ENCODE assay signal across 34 cellular contexts in the genomic region with DNA sequence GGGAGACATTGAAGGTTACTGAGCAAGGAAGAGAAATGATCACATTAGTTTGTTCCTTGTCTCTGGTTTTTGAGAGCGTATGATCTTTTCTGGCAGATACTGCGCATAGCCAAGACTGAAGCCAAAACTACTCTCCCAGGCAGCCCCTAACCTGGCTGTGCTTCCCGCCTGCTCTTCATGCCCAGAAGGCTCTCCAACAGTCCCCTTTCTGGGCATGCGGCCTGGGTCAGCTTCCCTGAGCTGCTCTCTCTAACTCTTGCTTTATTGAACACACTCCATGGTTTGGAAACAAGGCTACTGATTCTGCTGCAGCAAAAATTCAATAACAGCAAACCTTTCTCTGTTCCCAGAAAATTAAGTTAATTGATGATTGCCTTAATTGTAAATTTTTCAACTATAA.
"Had no signal": no experiment of that assay in that cellular context is flagged by ENCODE, and none has a peak within 500 bp of the region (broad histone marks: within the 10 kb centered on the region; RNA-seq: fewer than 3 reads in every experiment).

No MANE protein-coding gene starts in this region.

- H3K4me3 ChIP-seq: Peyer's patch, SJSA1 had no signal

- DNase-seq: activated CD4-positive, alpha-beta memory T cell treated with anti-CD3 and anti-CD28 coated beads, Interleukin-2, amount 10 ng/mL, durations not matched to agents 7 days and 5 days; activated CD4-positive, alpha-beta T cell treated with anti-CD3 and anti-CD28 coated beads for 1 hour; activated CD4-positive, alpha-beta T cell treated with anti-CD3 and anti-CD28 coated beads for 48 hours; activated CD4-positive, CD25-positive, alpha-beta regulatory T cell; activated CD8-positive, alpha-beta memory T cell treated with anti-CD3 and anti-CD28 coated beads for 24 hours; activated CD8-positive, alpha-beta memory T cell treated with anti-CD3 and anti-CD28 coated beads, Interleukin-2, amount 10 ng/mL, durations not matched to agents 7 days and 5 days; activated CD8-positive, alpha-beta memory T cell treated with anti-CD3 and anti-CD28 coated beads, Interleukin-2, amount 50 U/mL, for 48 hours; activated effector memory CD4-positive, alpha-beta T cell treated with anti-CD3 and anti-CD28 coated beads, Interleukin-2, amount 50 U/mL, for 16 hours; activated naive CD4-positive, alpha-beta T cell; activated naive CD4-positive, alpha-beta T cell treated with anti-CD3 and anti-CD28 coated beads, Interleukin-2, amount 50 U/mL, for 16 hours; activated naive CD8-positive, alpha-beta T cell treated with anti-CD3 and anti-CD28 coated beads for 36 hours; activated T-cell treated with anti-CD3 and anti-CD28 coated beads, Interleukin-2, amount 50 U/mL, for 48 hours; amniotic stem cell; aorta; brain microvascular endothelial cell; central memory CD4-positive, alpha-beta T cell; NCI-H1092 treated with DMSO at 0.1 percent for 48 hours; NCI-H1417 treated with DMSO at 0.1 percent for 48 hours; NCI-H187 treated with DMSO at 0.1 percent for 48 hours; NCI-H2081; NCI-H2171 treated with DMSO at 0.1 percent for 48 hours; NCI-H226; NCI-H510A; NCI-H526; NCI-H748 treated with DMSO at 0.1 percent for 48 hours; NK-92 treated with Interleukin-12 subunit alpha and Interleukin-12 subunit beta, amount 100 ng/mL, for 24 hours; PC-3; Peyer's patch; RPMI8226; SHP77 treated with DMSO at 0.1 percent for 48 hours; SK-N-SH; T-cell; T-helper 17 cell had no signal

- H3K36me3 ChIP-seq: brain microvascular endothelial cell, Peyer's patch, SJSA1 had no signal

- H3K9me3 ChIP-seq: Peyer's patch, SJSA1, SK-N-SH had no signal

- H3K27me3 ChIP-seq: brain microvascular endothelial cell, Peyer's patch, SJSA1 had no signal

- ATAC-seq: activated CD8-positive, alpha-beta memory T cell treated with anti-CD3 and anti-CD28 coated beads, Interleukin-2, amount 10 ng/mL, durations not matched to agents 7 days and 5 days; PC-3; T-cell; T-helper 17 cell had no signal
